ENCODE assay signal across 12 cellular contexts in genomic region chr7:47852330-47853245, GRCh38.
A peak's percentile ranks its signal among the peaks of the same experiment; 100 is the strongest.
DNase-seq lines count a peak whose midpoint lies in the region; ATAC-seq and TF ChIP-seq lines count a peak whose summit lies in the region.
"Had no signal": no experiment of that assay in that cellular context is flagged by ENCODE, and none has a peak within 500 bp of the region (broad histone marks: within the 10 kb centered on the region; RNA-seq: fewer than 3 reads in every experiment).

No MANE protein-coding gene starts in this region.

- no peak for TF ChIP-seq EP300 in gastroesophageal sphincter (IDR thresholded peaks at IDR 0.05)

- H2AK5ac ChIP-seq in mesenchymal stem cell (ENCODE audit: low read length, severe bottlenecking) = no peak overlapping the region

- ATAC-seq in gastroesophageal sphincter = no peak
- no peak for ATAC-seq in GM18511 (IDR thresholded peaks at IDR 0.05; ENCODE audit: unreplicated experiment)

- 93 to 94% methylated on average over 2 to 4 of the region's 9 CpGs for WGBS in gastroesophageal sphincter (ENCODE audit: low coverage in 1 of 2), 2 donors
- 81% methylated on average over 7 of the region's 9 CpGs for WGBS in mesenchymal stem cell

- no peaks in the 10 kb centered on the region for H4K20me1 ChIP-seq in OCI-LY1 (ENCODE audit: insufficient read depth, low read length)

- no peak overlapping the region for H4K91ac ChIP-seq in mesenchymal stem cell (ENCODE audit: low read length)

- H3K23ac ChIP-seq in mesenchymal stem cell (ENCODE audit: low read length in 2 of 2) = no peak overlapping the region

- no peak for DNase-seq in AG09309 (ENCODE audit: low read depth)
- peak; percentile 13 for DNase-seq in GM12865 (ENCODE audit: low read depth)
- DNase-seq in fibroblast of villous mesenchyme (ENCODE audit: low read depth) = no peak
- DNase-seq in DMS79 (lab: John Stamatoyannopoulos, UW) = no peak
- no peak for DNase-seq in mesenchymal stem cell
- DNase-seq: activated naive CD4-positive, alpha-beta T cell treated with Interleukin-2 at 50 U/mL for 16 hours; esophagus squamous epithelium; T1000; upper lobe of left lung had no signal

- H2BK120ac ChIP-seq in mesenchymal stem cell (ENCODE audit: low read depth, low read length) = no peak overlapping the region

- H3K36me3 ChIP-seq in OCI-LY1 (ENCODE audit: insufficient read depth, low read length) (no peaks in the 10 kb centered on the region), gastroesophageal sphincter (no peaks in the 10 kb centered on the region), mesenchymal stem cell (ENCODE audit: control insufficient read depth in 1 of 2, insufficient read depth in 2 of 2, low read depth in 1 of 2, low read length in 2 of 2) (no peaks in the 10 kb centered on the region)
- H3K36me3 ChIP-seq: esophagus squamous epithelium, upper lobe of left lung had no signal

- H3K27me3 ChIP-seq in OCI-LY1 (ENCODE audit: insufficient read depth, low read length) (no peaks in the 10 kb centered on the region), gastroesophageal sphincter (no peaks in the 10 kb centered on the region), mesenchymal stem cell (ENCODE audit: control insufficient read depth in 1 of 2, insufficient read depth in 1 of 2, low read length in 2 of 2) (peaks cover 3 to 7% of the 10 kb centered on the region in 2 experiments)
- H3K27me3 ChIP-seq: esophagus squamous epithelium, upper lobe of left lung had no signal

- H3K4me1 ChIP-seq in OCI-LY1 (ENCODE audit: insufficient read depth, low read length, severe bottlenecking) (no peaks in the 10 kb centered on the region), gastroesophageal sphincter (no peaks in the 10 kb centered on the region), mesenchymal stem cell (ENCODE audit: control insufficient read depth, insufficient read depth, low read depth, low read length) (no peaks in the 10 kb centered on the region)
- H3K4me1 ChIP-seq: esophagus squamous epithelium, upper lobe of left lung had no signal

- peak overlapping the region in 1 of 2 experiments; percentile 31 for H2BK12ac ChIP-seq in mesenchymal stem cell (ENCODE audit: low read length in 2 of 2)

- H3K9me3 ChIP-seq in OCI-LY1 (ENCODE audit: low read length) (no peaks in the 10 kb centered on the region), gastroesophageal sphincter (no peaks in the 10 kb centered on the region), mesenchymal stem cell (ENCODE audit: control insufficient read depth, low read length) (no peaks in the 10 kb centered on the region)
- H3K9me3 ChIP-seq: esophagus squamous epithelium, upper lobe of left lung had no signal

- H3F3A ChIP-seq in OCI-LY1 (ENCODE audit: insufficient read depth, low read length) = no peaks in the 10 kb centered on the region

- no peak overlapping the region for H3K14ac ChIP-seq in mesenchymal stem cell (ENCODE audit: low read length in 2 of 2)

- TF ChIP-seq CTCF in AG09309 (IDR thresholded peaks at IDR 0.05; ENCODE audit: control insufficient read depth, insufficient read depth, low read depth, low read length, missing control alignments) (peak; percentile 36), GM12865 (IDR thresholded peaks at IDR 0.05; ENCODE audit: insufficient read depth, low read depth, low read length, missing control alignments) (peak; percentile 39), OCI-LY1 (IDR thresholded peaks at IDR 0.05; ENCODE audit: low read length) (peak; percentile 43; the same call in 1 of the 2 replicates), fibroblast of villous mesenchyme (IDR thresholded peaks at IDR 0.05; ENCODE audit: insufficient read depth, low read depth, low read length) (peak; percentile 40), gastroesophageal sphincter (IDR thresholded peaks at IDR 0.05) (no peak)

- no peak overlapping the region for H2BK5ac ChIP-seq in mesenchymal stem cell (ENCODE audit: low read depth, low read length, poor library complexity, severe bottlenecking)

- no peaks in the 10 kb centered on the region for H3K79me1 ChIP-seq in mesenchymal stem cell (replicated peaks; ENCODE audit: low read length, poor library complexity, severe bottlenecking)

- H3K4ac ChIP-seq in mesenchymal stem cell (ENCODE audit: low read depth in 1 of 2, low read length in 2 of 2) = no peak overlapping the region

- H3K4me2 ChIP-seq in OCI-LY1 (ENCODE audit: low read length) (no peak overlapping the region), mesenchymal stem cell (ENCODE audit: low read length, poor library complexity, severe bottlenecking) (no peak overlapping the region)

- peak overlapping the region in 1 of 2 experiments; percentile 75 for H3K18ac ChIP-seq in mesenchymal stem cell (ENCODE audit: low read depth in 1 of 2, low read length in 2 of 2)

- no peak overlapping the region for H4K8ac ChIP-seq in mesenchymal stem cell (ENCODE audit: low read length)

- H3K9ac ChIP-seq in OCI-LY1 (ENCODE audit: low read length) (no peak overlapping the region), mesenchymal stem cell (ENCODE audit: low read length) (no peak overlapping the region)

- H2AFZ ChIP-seq in OCI-LY1 (ENCODE audit: low read length) (no peak overlapping the region), mesenchymal stem cell (ENCODE audit: low read depth, low read length) (no peak overlapping the region)

- H2BK15ac ChIP-seq in mesenchymal stem cell (ENCODE audit: low read depth, poor library complexity, severe bottlenecking) = no peak overlapping the region

- TF ChIP-seq POLR2A in gastroesophageal sphincter (IDR thresholded peaks at IDR 0.05) = no peak

- no peaks in the 10 kb centered on the region for H3K79me2 ChIP-seq in OCI-LY1 (ENCODE audit: insufficient read depth, low read length)

- no peak overlapping the region for H3K4me3 ChIP-seq in AG09309 (ENCODE audit: control insufficient read depth, low read depth, low read length)
- H3K4me3 ChIP-seq in GM12865 (ENCODE audit: low read depth, low read length) = no peak overlapping the region
- H3K4me3 ChIP-seq in OCI-LY1 (ENCODE audit: low read depth, low read length, poor library complexity, severe bottlenecking) = no peak overlapping the region
- no peak overlapping the region for H3K4me3 ChIP-seq in fibroblast of villous mesenchyme (ENCODE audit: low read depth, low read length)
- H3K4me3 ChIP-seq in gastroesophageal sphincter = no peak overlapping the region
- H3K4me3 ChIP-seq in mesenchymal stem cell (ENCODE audit: insufficient read depth in 1 of 2, low read depth in 1 of 2, low read length in 2 of 2) = no peak overlapping the region
- H3K4me3 ChIP-seq: esophagus squamous epithelium, upper lobe of left lung had no signal

- no peaks in the 10 kb centered on the region for H3K9me2 ChIP-seq in OCI-LY1 (ENCODE audit: low read depth, low read length)

- H3K27ac ChIP-seq in OCI-LY1 (ENCODE audit: low read depth, low read length, poor library complexity, severe bottlenecking) = no peak overlapping the region
- H3K27ac ChIP-seq in gastroesophageal sphincter = no peak overlapping the region
- no peak overlapping the region for H3K27ac ChIP-seq in mesenchymal stem cell (ENCODE audit: low read length, poor library complexity, severe bottlenecking)
- H3K27ac ChIP-seq: esophagus squamous epithelium, upper lobe of left lung had no signal

Comparison
In these comparisons a context has a peak if more than half of its experiments do, and no peak if none do; other contexts are left out.
1. CTCF ChIP-seq: peak in AG09309 (single experiment), GM12865 (single experiment), OCI-LY1 (single experiment) and fibroblast of villous mesenchyme (single experiment); none in gastroesophageal sphincter (0 of 4).